22 cellular contexts compared by ENCODE assay signal in the genomic region with DNA sequence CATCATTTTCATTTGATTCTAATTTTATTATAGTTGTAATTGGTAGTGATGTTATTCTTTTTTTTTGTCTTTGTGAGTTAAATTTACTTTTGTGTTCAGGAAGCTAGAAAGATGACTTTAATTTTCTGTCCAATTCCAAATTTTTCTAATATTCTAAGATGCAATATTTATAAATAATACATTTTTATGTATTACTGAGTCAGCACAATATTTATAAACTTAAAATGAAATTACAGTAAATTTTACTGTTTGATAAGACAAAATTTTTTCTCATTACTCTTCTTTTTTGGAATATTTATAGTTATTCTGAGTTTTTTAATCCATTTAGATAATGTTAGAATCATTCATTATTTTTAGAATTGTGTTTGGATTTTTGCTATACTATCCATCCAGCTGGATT.
DNase-seq lines count a peak whose midpoint lies in the region; ATAC-seq, FAIRE-seq and TF ChIP-seq lines count a peak whose summit lies in the region.
"Had no signal": no experiment of that assay in that cellular context is flagged by ENCODE, and none has a peak within 500 bp of the region (broad histone marks: within the 10 kb centered on the region; RNA-seq: fewer than 3 reads in every experiment).

No MANE protein-coding gene starts in this region.

- H3K4me1 ChIP-seq in A549 = no peaks in the 10 kb centered on the region
- no peaks in the 10 kb centered on the region for H3K4me1 ChIP-seq in kidney (ENCODE audit: control insufficient read depth in 1 of 2, insufficient read depth in 1 of 2, low read depth in 1 of 2, low read length in 2 of 2)
- H3K4me1 ChIP-seq: BLaER1 treated with 17β-estradiol and CSF1 and Interleukin-3, amounts not matched to agents 10 nM and 100 nM; Caco-2 had no signal

- no peak overlapping the region for H3K4me2 ChIP-seq in A549
- H3K4me2 ChIP-seq: BLaER1 treated with 17β-estradiol and CSF1 and Interleukin-3, amounts not matched to agents 10 nM and 100 nM had no signal

- no peaks in the 10 kb centered on the region for H3K36me3 ChIP-seq in kidney (ENCODE audit: control insufficient read depth in 1 of 2, insufficient read depth in 2 of 2, low read length in 2 of 2)
- H3K36me3 ChIP-seq: BLaER1 treated with 17β-estradiol and CSF1 and Interleukin-3, amounts not matched to agents 10 nM and 100 nM had no signal

- TF ChIP-seq EP300 in A549 (IDR thresholded peaks at IDR 0.05) = no peak

- FAIRE-seq in A549 (lab: Jason Lieb, UNC) (no peak), G401.6 (lab: Jason Lieb, UNC) (peak; percentile 21), colon (lab: Jason Lieb, UNC) (peak; percentile 76), kidney (lab: Jason Lieb, UNC) (peak; percentile 89)
- FAIRE-seq: D721Med, GM12878, GM12892, GM18507 had no signal

- no peaks in the 10 kb centered on the region for H3K9me3 ChIP-seq in A549
- H3K9me3 ChIP-seq in kidney (ENCODE audit: control insufficient read depth in 1 of 2, low read length in 2 of 2) = no peaks in the 10 kb centered on the region
- H3K9me3 ChIP-seq: BLaER1 treated with 17β-estradiol and CSF1 and Interleukin-3, amounts not matched to agents 10 nM and 100 nM; Caco-2 had no signal

- TF ChIP-seq CTCF in A549 (IDR thresholded peaks at IDR 0.05) (no peak), kidney (IDR thresholded peaks at IDR 0.05; ENCODE audit: borderline replicate concordance, extremely low read depth, insufficient read depth) (no peak)

- H3K9ac ChIP-seq in kidney (ENCODE audit: low read length in 2 of 2) = no peak overlapping the region
- H3K9ac ChIP-seq: BLaER1 treated with 17β-estradiol and CSF1 and Interleukin-3, amounts not matched to agents 10 nM and 100 nM had no signal

- CTCF ChIA-PET in A549 (lab: Yijun Ruan, JAX) = no interaction called here

- ATAC-seq in A549 (no peak), HG03565 (IDR thresholded peaks at IDR 0.05; ENCODE audit: unreplicated experiment) (no peak), GM21619 (IDR thresholded peaks at IDR 0.05; ENCODE audit: unreplicated experiment) (no peak)
- ATAC-seq: CD8-positive, alpha-beta T cell; GM12878 had no signal

- POLR2A ChIA-PET in A549 (lab: Yijun Ruan, JAX) = no interaction called here

- H3K4me3 ChIP-seq in A549 (no peak overlapping the region), kidney (ENCODE audit: low read length in 2 of 2) (no peak overlapping the region)
- H3K4me3 ChIP-seq: BLaER1 treated with 17β-estradiol and CSF1 and Interleukin-3, amounts not matched to agents 10 nM and 100 nM; GM12878 had no signal

- no peak overlapping the region for H3K27ac ChIP-seq in A549
- H3K27ac ChIP-seq in kidney (ENCODE audit: low read depth in 2 of 2, low read length in 2 of 2) = no peak overlapping the region
- H3K27ac ChIP-seq: BLaER1 treated with 17β-estradiol and CSF1 and Interleukin-3, amounts not matched to agents 10 nM and 100 nM; C4-2B had no signal

- intact Hi-C loops in kidney (cut with DNase I) = no loop called here

- TF ChIP-seq POLR2A in A549 (IDR thresholded peaks at IDR 0.05; ENCODE audit: low read length) = no peak

- TF ChIP-seq RAD21 in A549 (conservative IDR thresholded peaks at IDR 0.05 in 1 of 2, IDR thresholded peaks at IDR 0.05 in 1 of 2) = no peak

- DNase-seq in A549 (ENCODE audit: low read depth in 1 of 2, low spot score in 1 of 2) = no peak
- no peak for DNase-seq in kidney
- no peak for DNase-seq in activated CD4-positive, CD25-positive, alpha-beta regulatory T cell (lab: John Stamatoyannopoulos, UW)
- DNase-seq in cerebellar nuclear complex (lab: John Stamatoyannopoulos, UW) = no peak
- DNase-seq: 8988T; AML-193; Caco-2; Calu3; CD4-positive, alpha-beta T cell; CD8-positive, alpha-beta T cell; DMS79 treated with DMSO at 0.1 percent for 48 hours; GDM1 had no signal

TF ChIP-seq in A549, 52 proteins besides CTCF, POLR2A, EP300 and RAD21:
- TF ChIP-seq HOXA7 (CRISPR knock-in tag; IDR thresholded peaks at IDR 0.05) (no peak), NPAS2 (CRISPR knock-in tag; IDR thresholded peaks at IDR 0.05; ENCODE audit: borderline replicate concordance) (no peak), HOXB13 (CRISPR knock-in tag; IDR thresholded peaks at IDR 0.05; ENCODE audit: low read depth) (no peak), MAFK (IDR thresholded peaks at IDR 0.05; ENCODE audit: partially characterized antibody) (peak; percentile 62), GATA3 (IDR thresholded peaks at IDR 0.05; ENCODE audit: borderline replicate concordance) (no peak), HDAC2 (IDR thresholded peaks at IDR 0.05) (no peak)
